Comparison of ENCODE assay signal across 1 cellular context in the genomic region with DNA sequence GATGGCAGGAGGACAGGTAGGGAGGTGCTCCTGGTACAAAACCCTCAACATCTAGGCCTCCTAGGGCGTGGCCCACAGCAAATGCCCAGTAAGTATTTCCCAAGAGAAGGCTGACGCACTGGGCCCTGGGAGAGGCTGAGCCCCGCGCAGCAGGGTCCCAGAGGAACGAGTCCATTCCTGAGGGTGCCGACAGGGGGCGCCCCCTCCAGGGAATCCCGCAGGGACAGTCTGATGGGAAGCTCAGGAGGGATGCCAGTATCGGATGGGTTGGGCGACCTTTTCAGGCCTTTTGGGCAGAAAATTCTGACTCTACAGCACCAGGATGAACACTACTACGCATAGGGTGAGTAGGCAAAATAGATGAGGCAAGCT.
TF ChIP-seq lines count a peak whose summit lies in the region.

No MANE protein-coding gene starts in this region.

TF ChIP-seq in IMR-90, 13 proteins besides CTCF, POLR2A, EP300 and RAD21 (continued from another document):
- TF ChIP-seq CHD1 (IDR thresholded peaks at IDR 0.05; ENCODE audit: low read depth, low read length) (no peak), RFX5 (IDR thresholded peaks at IDR 0.05; ENCODE audit: low read depth, low read length) (no peak), FOS (IDR thresholded peaks at IDR 0.05; ENCODE audit: low read depth, low read length) (no peak), RCOR1 (IDR thresholded peaks at IDR 0.05; ENCODE audit: insufficient replicate concordance, low read length) (no peak), SMC3 (IDR thresholded peaks at IDR 0.05; ENCODE audit: low read depth, low read length) (no peak), BHLHE40 (IDR thresholded peaks at IDR 0.05; ENCODE audit: low read depth, low read length) (no peak), MXI1 (IDR thresholded peaks at IDR 0.05; ENCODE audit: borderline replicate concordance, low read depth, low read length) (no peak), NFE2L2 (IDR thresholded peaks at IDR 0.05; ENCODE audit: low read depth, low read length) (no peak), CEBPB (IDR thresholded peaks at IDR 0.05; ENCODE audit: low read depth, low read length) (no peak)
- TF ChIP-seq, protein P1, sequence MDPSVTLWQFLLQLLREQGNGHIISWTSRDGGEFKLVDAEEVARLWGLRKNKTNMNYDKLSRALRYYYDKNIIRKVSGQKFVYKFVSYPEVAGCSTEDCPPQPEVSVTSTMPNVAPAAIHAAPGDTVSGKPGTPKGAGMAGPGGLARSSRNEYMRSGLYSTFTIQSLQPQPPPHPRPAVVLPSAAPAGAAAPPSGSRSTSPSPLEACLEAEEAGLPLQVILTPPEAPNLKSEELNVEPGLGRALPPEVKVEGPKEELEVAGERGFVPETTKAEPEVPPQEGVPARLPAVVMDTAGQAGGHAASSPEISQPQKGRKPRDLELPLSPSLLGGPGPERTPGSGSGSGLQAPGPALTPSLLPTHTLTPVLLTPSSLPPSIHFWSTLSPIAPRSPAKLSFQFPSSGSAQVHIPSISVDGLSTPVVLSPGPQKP (IDR thresholded peaks at IDR 0.05; ENCODE audit: borderline replicate concordance, low read depth, low read length) = no peak
